ENCODE assay signal across 14 cellular contexts in genomic region chr21:33481314-33481943, GRCh38. TPM values are rescaled to one million over a fixed set of nuclear protein-coding genes. Genes with fewer than 3 reads are reported as not detected.
DNase-seq lines count a peak whose midpoint lies in the region; ATAC-seq and TF ChIP-seq lines count a peak whose summit lies in the region.
"Had no signal": no experiment of that assay in that cellular context is flagged by ENCODE, and none has a peak within 500 bp of the region (broad histone marks: within the 10 kb centered on the region; RNA-seq: fewer than 3 reads in every experiment).

No MANE protein-coding gene starts in this region.

- ATAC-seq in stimulated activated naive CD8-positive, alpha-beta T cell treated with anti-CD3 and anti-CD28 coated beads, Interleukin-15, Interleukin-2, amounts not matched to agents 100 U/mL and 50 U/mL, for 24 hours = no peak
- no peak for ATAC-seq in WTC11
- ATAC-seq: Right ventricle myocardium inferior had no signal

- H3K27ac ChIP-seq in vagina (no peak overlapping the region), SK-N-SH (ENCODE audit: low read depth in 2 of 2, low read length in 1 of 2) (no peak overlapping the region)

- no peaks in the 10 kb centered on the region for H3K36me3 Mint-ChIP-seq in stimulated activated naive CD8-positive, alpha-beta T cell treated with anti-CD3 and anti-CD28 coated beads, Interleukin-15, Interleukin-2, amounts not matched to agents 100 ng/mL and 50 ng/mL, for 24 hours (ENCODE audit: low read depth)
- H3K36me3 Mint-ChIP-seq in WTC11 = no peaks in the 10 kb centered on the region
- peaks cover 4% of the 10 kb centered on the region for H3K36me3 Mint-ChIP-seq in type B pancreatic cell

- no peak for DNase-seq in stimulated activated naive CD8-positive, alpha-beta T cell treated with anti-CD3 and anti-CD28 coated beads, Interleukin-15, Interleukin-2, amounts not matched to agents 100 U/mL and 50 U/mL, for 24 hours
- DNase-seq in WTC11 (ENCODE audit: low spot score) (no peak), islet precursor cell (peak; percentile 89), type B pancreatic cell (ENCODE audit: extremely low spot score, unreplicated experiment) (no peak), vagina (ENCODE audit: extremely low spot score in 2 of 2) (no peak), NCI-H2107 (lab: John Stamatoyannopoulos, UW) (no peak), SK-N-SH (no peak)
- DNase-seq: activated effector memory CD4-positive, alpha-beta T cell treated with anti-CD3 and anti-CD28 coated beads, Interleukin-2, amount 50 U/mL, for 16 hours; NCI-H1436 treated with DMSO at 0.1 percent for 48 hours; NCI-H526 treated with DMSO at 0.1 percent for 48 hours; stimulated activated CD4-positive, alpha-beta T cell treated with anti-CD3 and anti-CD28 coated beads, Interleukin-4, amount 100 ng/mL, for 1 hour had no signal

- H2AFZ ChIP-seq in SK-N-SH (ENCODE audit: low read depth) = no peak overlapping the region

- no peak overlapping the region for H3K4me3 ChIP-seq in vagina
- no peak overlapping the region for H3K4me3 ChIP-seq in SK-N-SH (ENCODE audit: low read depth in 2 of 2, low read length in 1 of 2)

- no peak for TF ChIP-seq RAD21 in SK-N-SH (IDR thresholded peaks at IDR 0.05; ENCODE audit: low read length)

- H3K36me3 ChIP-seq in vagina (no peaks in the 10 kb centered on the region), SK-N-SH (replicated peaks in 1 of 2; ENCODE audit: control insufficient read depth in 1 of 2, insufficient read depth in 2 of 2, low read length in 1 of 2) (no peaks in the 10 kb centered on the region)

- no peak overlapping the region for H3K4me2 ChIP-seq in SK-N-SH

- TF ChIP-seq CTCF in WTC11 (IDR thresholded peaks at IDR 0.05) (no peak), type B pancreatic cell (conservative IDR thresholded peaks at IDR 0.05) (no peak), vagina (IDR thresholded peaks at IDR 0.05) (no peak), SK-N-SH (IDR thresholded peaks at IDR 0.05) (no peak)

- H3K79me2 ChIP-seq in SK-N-SH (ENCODE audit: insufficient read depth) = peaks cover 23% of the 10 kb centered on the region

- CTCF ChIA-PET in WTC11 (lab: Charles Lee) (interaction anchor here (1.2 to 2.5 kb wide), 3 partner anchors 10 to 120 kb away, joined by 4 to 6 read pairs (median 4); partner anchors contain the start of gene DNAJC28), SK-N-SH (lab: Yijun Ruan, JAX) (interaction anchor here (2.0 kb wide), 1 partner anchor 10 kb away, joined by 15 read pairs; the partner anchor contains the start of gene DNAJC28)

- no peak for TF ChIP-seq EP300 in SK-N-SH (IDR thresholded peaks at IDR 0.05; ENCODE audit: borderline replicate concordance in 1 of 2, low read depth in 1 of 2, low read length in 1 of 2)

- no peaks in the 10 kb centered on the region for H3K9me3 ChIP-seq in vagina
- no peaks in the 10 kb centered on the region for H3K9me3 ChIP-seq in SK-N-SH

- TF ChIP-seq POLR2A in vagina (IDR thresholded peaks at IDR 0.05) = no peak

- H3K9me3 Mint-ChIP-seq in stimulated activated naive CD8-positive, alpha-beta T cell treated with anti-CD3 and anti-CD28 coated beads, Interleukin-15, Interleukin-2, amounts not matched to agents 100 ng/mL and 50 ng/mL, for 24 hours = no peaks in the 10 kb centered on the region
- H3K9me3 Mint-ChIP-seq in WTC11 = no peaks in the 10 kb centered on the region
- no peaks in the 10 kb centered on the region for H3K9me3 Mint-ChIP-seq in type B pancreatic cell
- H3K9me3 Mint-ChIP-seq: central memory CD8-positive, alpha-beta T cell had no signal

- H3K9ac ChIP-seq in SK-N-SH = no peak overlapping the region

- H3K27me3 Mint-ChIP-seq in stimulated activated naive CD8-positive, alpha-beta T cell treated with anti-CD3 and anti-CD28 coated beads, Interleukin-15, Interleukin-2, amounts not matched to agents 100 ng/mL and 50 ng/mL, for 24 hours = no peaks in the 10 kb centered on the region
- H3K27me3 Mint-ChIP-seq in WTC11 (ENCODE audit: low read depth) (peaks cover 8% of the 10 kb centered on the region), type B pancreatic cell (no peaks in the 10 kb centered on the region)
- H3K27me3 Mint-ChIP-seq: central memory CD8-positive, alpha-beta T cell had no signal

- WGBS in SK-N-SH (ENCODE audit: low lambda C conversion rate) = 77% methylated on average over 9 of the region's 9 CpGs

- no peaks in the 10 kb centered on the region; the same call in 1 of the 2 replicates for H4K20me1 ChIP-seq in SK-N-SH (ENCODE audit: insufficient read depth)

- intact Hi-C loops in vagina (cut with DNase I) = no loop called here

- H3K27ac Mint-ChIP-seq in stimulated activated naive CD8-positive, alpha-beta T cell treated with anti-CD3 and anti-CD28 coated beads, Interleukin-15, Interleukin-2, amounts not matched to agents 100 ng/mL and 50 ng/mL, for 24 hours = no peak overlapping the region
- no peak overlapping the region for H3K27ac Mint-ChIP-seq in WTC11
- H3K27ac Mint-ChIP-seq in type B pancreatic cell = peak overlapping the region; percentile 97

- H3K27me3 ChIP-seq in vagina (no peaks in the 10 kb centered on the region), SK-N-SH (ENCODE audit: insufficient read depth) (no peaks in the 10 kb centered on the region)

- H3K4me1 ChIP-seq in vagina (peaks cover 22% of the 10 kb centered on the region), SK-N-SH (ENCODE audit: control insufficient read depth in 1 of 2, insufficient read depth in 2 of 2, low read depth in 1 of 2, low read length in 1 of 2) (peaks cover 0 to 4% of the 10 kb centered on the region in 2 experiments; a peak in 1 of 4 replicates)

- H3K9me2 ChIP-seq in SK-N-SH = no peaks in the 10 kb centered on the region

- POLR2A ChIA-PET in WTC11 (lab: Charles Lee) = interaction anchor here (3.0 kb wide), 1 partner anchor 10 kb away, joined by 15 read pairs; the partner anchor contains the start of gene DNAJC28
- POLR2A ChIA-PET in SK-N-SH (lab: Yijun Ruan, JAX) = interaction anchor here (4.0 kb wide), 1 partner anchor 9 kb away, joined by 56 read pairs; the partner anchor contains the start of gene DNAJC28

- H3F3A ChIP-seq in SK-N-SH (replicated peaks; ENCODE audit: insufficient read depth) = peaks cover 16% of the 10 kb centered on the region

- peaks cover 21% of the 10 kb centered on the region for H3K4me1 Mint-ChIP-seq in stimulated activated naive CD8-positive, alpha-beta T cell treated with anti-CD3 and anti-CD28 coated beads, Interleukin-15, Interleukin-2, amounts not matched to agents 100 ng/mL and 50 ng/mL, for 24 hours (ENCODE audit: low read depth)
- H3K4me1 Mint-ChIP-seq in WTC11 (peaks cover 6% of the 10 kb centered on the region), type B pancreatic cell (ENCODE audit: unreplicated experiment) (peaks cover 6% of the 10 kb centered on the region)

- H3K4me3 Mint-ChIP-seq in stimulated activated naive CD8-positive, alpha-beta T cell treated with anti-CD3 and anti-CD28 coated beads, Interleukin-15, Interleukin-2, amounts not matched to agents 100 ng/mL and 50 ng/mL, for 24 hours = peak overlapping the region; percentile 89
- H3K4me3 Mint-ChIP-seq in WTC11 (peak overlapping the region; percentile 82), type B pancreatic cell (peak overlapping the region; percentile 96)

TF ChIP-seq in WTC11, 78 proteins besides CTCF, POLR2A, EP300 and RAD21 (continues in another document):
- no peak for TF ChIP-seq ETV6 (CRISPR knock-in tag; IDR thresholded peaks at IDR 0.05)
- TF ChIP-seq JUN (CRISPR knock-in tag; IDR thresholded peaks at IDR 0.05) = no peak
- no peak for TF ChIP-seq MLX (CRISPR knock-in tag; IDR thresholded peaks at IDR 0.05)

TF ChIP-seq in SK-N-SH, 30 proteins besides CTCF, POLR2A, EP300 and RAD21 (continues in another document):
- TF ChIP-seq JUND (IDR thresholded peaks at IDR 0.05) (no peak), CHD2 (IDR thresholded peaks at IDR 0.05; ENCODE audit: low read length, partially characterized antibody) (no peak), TEAD4 (IDR thresholded peaks at IDR 0.05; ENCODE audit: borderline replicate concordance, insufficient read depth) (no peak), MXI1 (IDR thresholded peaks at IDR 0.05; ENCODE audit: low read depth, low read length) (no peak), SMC3 (IDR thresholded peaks at IDR 0.05; ENCODE audit: low read depth, low read length) (no peak), NFIC (IDR thresholded peaks at IDR 0.05; ENCODE audit: borderline replicate concordance) (no peak), YY1 (IDR thresholded peaks at IDR 0.05; ENCODE audit: low read depth) (no peak)
- TF ChIP-seq, protein P1, sequence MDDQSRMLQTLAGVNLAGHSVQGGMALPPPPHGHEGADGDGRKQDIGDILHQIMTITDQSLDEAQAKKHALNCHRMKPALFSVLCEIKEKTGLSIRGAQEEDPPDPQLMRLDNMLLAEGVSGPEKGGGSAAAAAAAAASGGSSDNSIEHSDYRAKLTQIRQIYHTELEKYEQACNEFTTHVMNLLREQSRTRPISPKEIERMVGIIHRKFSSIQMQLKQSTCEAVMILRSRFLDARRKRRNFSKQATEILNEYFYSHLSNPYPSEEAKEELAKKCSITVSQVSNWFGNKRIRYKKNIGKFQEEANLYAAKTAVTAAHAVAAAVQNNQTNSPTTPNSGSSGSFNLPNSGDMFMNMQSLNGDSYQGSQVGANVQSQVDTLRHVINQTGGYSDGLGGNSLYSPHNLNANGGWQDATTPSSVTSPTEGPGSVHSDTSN (IDR thresholded peaks at IDR 0.05) = no peak
- TF ChIP-seq, protein P2, sequence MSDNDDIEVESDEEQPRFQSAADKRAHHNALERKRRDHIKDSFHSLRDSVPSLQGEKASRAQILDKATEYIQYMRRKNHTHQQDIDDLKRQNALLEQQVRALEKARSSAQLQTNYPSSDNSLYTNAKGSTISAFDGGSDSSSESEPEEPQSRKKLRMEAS (IDR thresholded peaks at IDR 0.05; ENCODE audit: low read depth) = no peak
- TF ChIP-seq, protein P3, sequence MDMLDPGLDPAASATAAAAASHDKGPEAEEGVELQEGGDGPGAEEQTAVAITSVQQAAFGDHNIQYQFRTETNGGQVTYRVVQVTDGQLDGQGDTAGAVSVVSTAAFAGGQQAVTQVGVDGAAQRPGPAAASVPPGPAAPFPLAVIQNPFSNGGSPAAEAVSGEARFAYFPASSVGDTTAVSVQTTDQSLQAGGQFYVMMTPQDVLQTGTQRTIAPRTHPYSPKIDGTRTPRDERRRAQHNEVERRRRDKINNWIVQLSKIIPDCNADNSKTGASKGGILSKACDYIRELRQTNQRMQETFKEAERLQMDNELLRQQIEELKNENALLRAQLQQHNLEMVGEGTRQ (IDR thresholded peaks at IDR 0.05; ENCODE audit: borderline replicate concordance, low read depth, low read length) = no peak

RNA-seq across cellular contexts. Expression of gene TMEM50B, which starts 1.7 kb away (rescaled TPM):
- total RNA-seq in WTC11 (2021) = 21.0 to 26.0 TPM (median 25.4 TPM) in 3 replicates
- 34.2 and 44.7 TPM in 2 replicates for total RNA-seq in type B pancreatic cell (ENCODE audit: low replicate concordance)
- 42.5 TPM for total RNA-seq in vagina
- polyA plus RNA-seq in SK-N-SH (2012; rRNA removed) = 27.3 and 41.3 TPM in 2 replicates
- polyA plus RNA-seq in SK-N-SH (2012; cell fraction: cytosol; rRNA removed) = 32.1 and 37.1 TPM in 2 replicates
- polyA plus RNA-seq in SK-N-SH (2012; cell fraction: nucleus; rRNA removed) = 82.0 and 121 TPM in 2 replicates

RNA-seq across cellular contexts. Expression of gene DNAJC28, which starts 10.1 kb away (rescaled TPM):
- total RNA-seq in WTC11 (2021) (2.6 to 4.0 TPM (median 3.5 TPM) in 3 replicates), type B pancreatic cell (ENCODE audit: low replicate concordance) (2.3 and 3.0 TPM in 2 replicates), vagina (1.5 TPM)
- 0.58 and 0.88 TPM in 2 replicates for polyA plus RNA-seq in SK-N-SH (2012; rRNA removed)
- 1.2 and 1.8 TPM in 2 replicates for polyA plus RNA-seq in SK-N-SH (2012; cell fraction: cytosol; rRNA removed)
- polyA plus RNA-seq in SK-N-SH (2012; cell fraction: nucleus; rRNA removed) = 0.28 and 0.83 TPM in 2 replicates
